In the genomic region with DNA sequence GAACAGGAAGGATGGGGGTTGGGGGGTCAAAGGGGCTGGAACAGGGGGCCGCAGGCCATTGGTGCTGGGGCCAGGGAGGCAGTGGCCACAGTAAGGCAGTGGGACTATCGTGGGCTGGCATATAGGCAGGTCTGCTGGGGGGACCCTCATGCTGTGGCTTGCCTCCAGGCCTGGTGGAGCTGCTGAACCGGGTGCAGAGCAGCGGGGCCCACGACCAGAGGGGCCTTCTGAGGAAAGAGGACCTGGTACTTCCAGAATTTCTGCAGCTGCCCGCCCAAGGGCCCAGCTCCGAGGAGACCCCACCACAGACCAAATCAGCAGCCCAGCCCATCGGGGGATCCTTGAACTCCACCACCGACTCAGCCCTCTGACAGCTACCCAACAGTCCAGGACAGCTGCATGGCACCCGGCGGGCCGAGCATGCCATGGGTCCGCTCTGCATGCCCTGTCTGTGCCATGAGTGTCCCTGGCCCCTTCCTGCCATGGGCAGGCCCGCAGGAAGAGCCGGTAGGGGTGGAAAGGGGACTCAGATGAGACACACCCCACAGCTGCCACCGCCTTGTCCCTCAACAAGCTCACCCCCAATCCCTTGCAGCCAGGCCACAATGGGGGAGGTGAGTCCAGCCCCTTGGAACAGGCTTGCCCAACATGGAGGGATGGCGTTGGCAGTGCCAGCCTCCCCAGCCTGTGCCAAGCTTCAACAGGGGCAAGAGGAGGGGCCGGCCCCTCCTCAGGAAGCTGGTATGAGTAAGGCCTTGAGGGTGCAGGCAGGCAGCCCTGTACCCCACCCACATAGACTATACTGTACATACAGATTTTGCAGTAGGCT, we compare ENCODE assay signal across 9 cellular contexts. TPM values are rescaled to one million over a fixed set of nuclear protein-coding genes. Genes with fewer than 3 reads are reported as not detected.
DNase-seq lines count a peak whose midpoint lies in the region; ATAC-seq and TF ChIP-seq lines count a peak whose summit lies in the region.
"Had no signal": no experiment of that assay in that cellular context is flagged by ENCODE, and none has a peak within 500 bp of the region (broad histone marks: within the 10 kb centered on the region; RNA-seq: fewer than 3 reads in every experiment).

No MANE protein-coding gene starts in this region.

- TF ChIP-seq CTCF in 22Rv1 (IDR thresholded peaks at IDR 0.05), result no peak

- H3K27ac Mint-ChIP-seq in activated naive CD4-positive, alpha-beta T cell treated with anti-CD3 and anti-CD28 coated beads, Interleukin-2, amount 50 U/mL, for 72 hours, result peak overlapping the region; percentile 68 to 78

- H3K27ac ChIP-seq in 22Rv1 (peak overlapping the region; percentile 61; the same call in 1 of the 2 replicates), mesodermal cell (ENCODE audit: low read depth, low read length, severe bottlenecking) (no peak overlapping the region)

- WGBS in mesodermal cell (ENCODE audit: insufficient coverage in 2 of 2), 2 experiments, result 92 to 94% methylated on average over 10 to 14 of the region's 18 CpGs

- H3K36me3 ChIP-seq in MG63 (peaks cover 2% of the 10 kb centered on the region; the same call in 1 of the 2 replicates), mesodermal cell (ENCODE audit: control insufficient read depth, insufficient read depth, low read length) (peaks cover 2% of the 10 kb centered on the region)

- H3K4me3 ChIP-seq in MG63, result peak overlapping the region; percentile 58
- peak overlapping the region; percentile 39 for H3K4me3 ChIP-seq in mesodermal cell (ENCODE audit: extremely low read depth, insufficient read depth, low read length, poor library complexity, severe bottlenecking)

- H3K4me1 ChIP-seq in mesodermal cell (ENCODE audit: control insufficient read depth, insufficient read depth, low read length, poor library complexity, severe bottlenecking), result peaks cover 6% of the 10 kb centered on the region

- ATAC-seq in activated naive CD4-positive, alpha-beta T cell treated with anti-CD3 and anti-CD28 coated beads, Interleukin-2, amount 50 U/mL, for 72 hours, result peak; percentile 53 to 73
- ATAC-seq: Right ventricle myocardium inferior had no signal

- no peaks in the 10 kb centered on the region for H3K27me3 ChIP-seq in MG63

- H3K9me3 Mint-ChIP-seq in activated naive CD4-positive, alpha-beta T cell treated with anti-CD3 and anti-CD28 coated beads, Interleukin-2, amount 50 U/mL, for 72 hours, result no peaks in the 10 kb centered on the region

- H3K36me3 Mint-ChIP-seq in activated naive CD4-positive, alpha-beta T cell treated with anti-CD3 and anti-CD28 coated beads, Interleukin-2, amount 50 U/mL, for 72 hours, result peaks cover 14 to 24% of the 10 kb centered on the region in 2 donors

- H3K9me3 ChIP-seq in MG63 (no peaks in the 10 kb centered on the region), mesodermal cell (ENCODE audit: control insufficient read depth, low read length) (no peaks in the 10 kb centered on the region)

- DNase-seq in MG63 (peak; percentile 32), EL (no peak), NCI-H345 treated with DMSO at 0.1 percent for 48 hours (lab: John Stamatoyannopoulos, UW; ENCODE audit: unreplicated experiment) (no peak), ecto neural progenitor cell (ENCODE audit: low spot score) (no peak), NCI-H1092 (lab: John Stamatoyannopoulos, UW) (no peak)
- no peak for DNase-seq in activated naive CD4-positive, alpha-beta T cell treated with anti-CD3 and anti-CD28 coated beads, Interleukin-2, amount 50 U/mL, for 72 hours (ENCODE audit: low spot score in 2 of 2)

RNA-seq across cellular contexts. Expression of a gene that starts 12.3 kb away (rescaled TPM):
- not detected in 2 replicates for total RNA-seq in MG63 (2014; rRNA removed; shearing (Covaris generic); ENCODE audit: low replicate concordance)
- total RNA-seq in activated naive CD4-positive, alpha-beta T cell treated with anti-CD3 and anti-CD28 coated beads, Interleukin-2, amount 50 U/mL, for 72 hours, result under 1 TPM; 0.07 to 0.19 TPM
- polyA plus RNA-seq in mesodermal cell (2013, experiment 1 of 2), result not detected
- polyA plus RNA-seq in mesodermal cell (2013, experiment 2 of 2), result not detected
- total RNA-seq: Right ventricle myocardium inferior had no signal

RNA-seq across cellular contexts. Expression of a gene that starts 14.2 kb away (rescaled TPM):
- 10.7 and 16.7 TPM in 2 replicates for total RNA-seq in MG63 (2014; rRNA removed; shearing (Covaris generic); ENCODE audit: low replicate concordance)
- 10 to 100 TPM; 22.0 to 77.6 TPM for total RNA-seq in activated naive CD4-positive, alpha-beta T cell treated with anti-CD3 and anti-CD28 coated beads, Interleukin-2, amount 50 U/mL, for 72 hours
- 23.0 TPM for polyA plus RNA-seq in mesodermal cell (2013, experiment 1 of 2)
- 16.1 TPM for polyA plus RNA-seq in mesodermal cell (2013, experiment 2 of 2)

RNA-seq across cellular contexts. Expression of a gene that starts 20.5 kb away (rescaled TPM):
- total RNA-seq in MG63 (2014; rRNA removed; shearing (Covaris generic); ENCODE audit: low replicate concordance), result 296 and 502 TPM in 2 replicates
- total RNA-seq in activated naive CD4-positive, alpha-beta T cell treated with anti-CD3 and anti-CD28 coated beads, Interleukin-2, amount 50 U/mL, for 72 hours, result 100 to 1,000 TPM in 1 of 2 donors, 10 to 100 TPM in 1; 96.7 to 108 TPM
- 200 TPM for polyA plus RNA-seq in mesodermal cell (2013, experiment 1 of 2)
- 172 TPM for polyA plus RNA-seq in mesodermal cell (2013, experiment 2 of 2)

RNA-seq across cellular contexts. Expression of a gene that starts 28.5 kb away (rescaled TPM):
- not detected in 2 replicates for total RNA-seq in MG63 (2014; rRNA removed; shearing (Covaris generic); ENCODE audit: low replicate concordance)
- not detected for total RNA-seq in activated naive CD4-positive, alpha-beta T cell treated with anti-CD3 and anti-CD28 coated beads, Interleukin-2, amount 50 U/mL, for 72 hours
- not detected for polyA plus RNA-seq in mesodermal cell (2013, experiment 1 of 2)
- not detected for polyA plus RNA-seq in mesodermal cell (2013, experiment 2 of 2)
- total RNA-seq: Right ventricle myocardium inferior had no signal

RNA-seq across cellular contexts. Expression of a gene that starts 37.4 kb away (rescaled TPM):
- total RNA-seq in MG63 (2014; rRNA removed; shearing (Covaris generic); ENCODE audit: low replicate concordance), result 1.3 and 2.3 TPM in 2 replicates
- 1 to 10 TPM; 2.2 to 9.8 TPM for total RNA-seq in activated naive CD4-positive, alpha-beta T cell treated with anti-CD3 and anti-CD28 coated beads, Interleukin-2, amount 50 U/mL, for 72 hours
- polyA plus RNA-seq in mesodermal cell (2013, experiment 1 of 2), result 2.1 TPM
- polyA plus RNA-seq in mesodermal cell (2013, experiment 2 of 2), result 0.76 TPM
- total RNA-seq: Right ventricle myocardium inferior had no signal
